In the genomic region with DNA sequence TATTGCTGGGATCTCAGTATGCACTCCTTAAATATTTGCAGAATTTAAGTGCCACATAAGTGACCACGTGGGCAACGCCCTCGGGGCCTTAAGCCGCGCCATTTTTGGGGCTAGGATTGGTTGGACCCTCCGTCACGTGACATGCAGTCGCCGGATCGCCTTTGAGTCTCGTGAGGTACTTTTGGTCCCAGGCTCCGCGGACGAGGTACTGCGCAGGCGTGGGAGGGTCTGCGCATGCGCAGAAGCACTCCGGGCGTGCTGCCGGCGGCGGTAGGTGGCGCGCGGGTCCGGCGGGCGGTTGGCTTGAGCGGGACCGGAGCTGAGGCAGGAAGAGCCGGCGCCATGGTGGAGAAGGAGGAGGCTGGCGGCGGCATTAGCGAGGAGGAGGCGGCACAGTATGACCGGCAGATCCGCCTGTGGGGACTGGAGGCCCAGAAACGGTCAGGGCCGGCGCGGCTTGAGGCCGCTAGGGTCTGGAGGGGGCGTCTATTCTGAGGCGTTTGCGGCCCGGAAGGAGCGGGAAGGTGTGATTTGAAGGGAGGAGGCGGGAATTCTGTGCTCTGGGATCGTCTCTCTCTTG, we compare ENCODE assay signal across 1 cellular context.
TF ChIP-seq lines count a peak whose summit lies in the region.

Gene SAE1, plus strand, starts transcription at position 247 of the 580 bp plus-strand sequence. Its CDS starts 96 bp downstream, at position 343.

TF ChIP-seq in neural cell, 6 proteins besides CTCF, POLR2A, EP300 and RAD21 (continued from another document):
- TF ChIP-seq, protein P1, sequence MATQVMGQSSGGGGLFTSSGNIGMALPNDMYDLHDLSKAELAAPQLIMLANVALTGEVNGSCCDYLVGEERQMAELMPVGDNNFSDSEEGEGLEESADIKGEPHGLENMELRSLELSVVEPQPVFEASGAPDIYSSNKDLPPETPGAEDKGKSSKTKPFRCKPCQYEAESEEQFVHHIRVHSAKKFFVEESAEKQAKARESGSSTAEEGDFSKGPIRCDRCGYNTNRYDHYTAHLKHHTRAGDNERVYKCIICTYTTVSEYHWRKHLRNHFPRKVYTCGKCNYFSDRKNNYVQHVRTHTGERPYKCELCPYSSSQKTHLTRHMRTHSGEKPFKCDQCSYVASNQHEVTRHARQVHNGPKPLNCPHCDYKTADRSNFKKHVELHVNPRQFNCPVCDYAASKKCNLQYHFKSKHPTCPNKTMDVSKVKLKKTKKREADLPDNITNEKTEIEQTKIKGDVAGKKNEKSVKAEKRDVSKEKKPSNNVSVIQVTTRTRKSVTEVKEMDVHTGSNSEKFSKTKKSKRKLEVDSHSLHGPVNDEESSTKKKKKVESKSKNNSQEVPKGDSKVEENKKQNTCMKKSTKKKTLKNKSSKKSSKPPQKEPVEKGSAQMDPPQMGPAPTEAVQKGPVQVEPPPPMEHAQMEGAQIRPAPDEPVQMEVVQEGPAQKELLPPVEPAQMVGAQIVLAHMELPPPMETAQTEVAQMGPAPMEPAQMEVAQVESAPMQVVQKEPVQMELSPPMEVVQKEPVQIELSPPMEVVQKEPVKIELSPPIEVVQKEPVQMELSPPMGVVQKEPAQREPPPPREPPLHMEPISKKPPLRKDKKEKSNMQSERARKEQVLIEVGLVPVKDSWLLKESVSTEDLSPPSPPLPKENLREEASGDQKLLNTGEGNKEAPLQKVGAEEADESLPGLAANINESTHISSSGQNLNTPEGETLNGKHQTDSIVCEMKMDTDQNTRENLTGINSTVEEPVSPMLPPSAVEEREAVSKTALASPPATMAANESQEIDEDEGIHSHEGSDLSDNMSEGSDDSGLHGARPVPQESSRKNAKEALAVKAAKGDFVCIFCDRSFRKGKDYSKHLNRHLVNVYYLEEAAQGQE (IDR thresholded peaks at IDR 0.05; ENCODE audit: borderline replicate concordance) = peak; percentile 87
- TF ChIP-seq SMC3 (conservative IDR thresholded peaks at IDR 0.05; ENCODE audit: poor library complexity) (peak; percentile 61), MXI1 (conservative IDR thresholded peaks at IDR 0.05; ENCODE audit: poor library complexity, severe bottlenecking) (no peak), POLR2AphosphoS5 (IDR thresholded peaks at IDR 0.05) (peak; percentile 94)
TF ChIP-seq in neural cell: peak in this region for 4.
